ENCODE assay signal across 11 cellular contexts in genomic region chr7:232571-233455, GRCh38. TPM values are rescaled to one million over a fixed set of nuclear protein-coding genes. Genes with fewer than 3 reads are reported as not detected.
A peak's percentile ranks its signal among the peaks of the same experiment; 100 is the strongest.
DNase-seq lines count a peak whose midpoint lies in the region; ATAC-seq and TF ChIP-seq lines count a peak whose summit lies in the region.
"Had no signal": no experiment of that assay in that cellular context is flagged by ENCODE, and none has a peak within 500 bp of the region (broad histone marks: within the 10 kb centered on the region; RNA-seq: fewer than 3 reads in every experiment).

No MANE protein-coding gene starts in this region.

- H3K18ac ChIP-seq in H9 (ENCODE audit: insufficient read length, low read depth, low read length): no peak overlapping the region

- H4K20me1 ChIP-seq in smooth muscle cell (ENCODE audit: low read depth) (no peaks in the 10 kb centered on the region), H9 (ENCODE audit: control insufficient read depth, insufficient read depth, insufficient read length) (no peaks in the 10 kb centered on the region)

- no peak overlapping the region for H3K4me3 Mint-ChIP-seq in activated CD4-positive, alpha-beta T cell treated with anti-CD3 and anti-CD28 coated beads for 36 hours
- no peak overlapping the region; a peak in 1 of 5 replicates for H3K4me3 Mint-ChIP-seq in H9

- H3K4me2 ChIP-seq in smooth muscle cell: peak overlapping the region; percentile 78
- no peak overlapping the region for H3K4me2 ChIP-seq in H9 (ENCODE audit: insufficient read depth, insufficient read length, low read length)

- H3K36me3 ChIP-seq in smooth muscle cell (ENCODE audit: low read depth): no peaks in the 10 kb centered on the region
- H3K36me3 ChIP-seq: ovary had no signal

- H3K36me3 Mint-ChIP-seq in activated CD4-positive, alpha-beta T cell treated with anti-CD3 and anti-CD28 coated beads for 36 hours (ENCODE audit: low read depth): no peaks in the 10 kb centered on the region
- H3K36me3 Mint-ChIP-seq in H9 (ENCODE audit: insufficient read depth in 1 of 3, low read depth in 3 of 3): peaks cover 6 to 25% (median 9%) of the 10 kb centered on the region in 3 experiments

- H2BK20ac ChIP-seq in H9 (ENCODE audit: low read depth, low read length, poor library complexity, severe bottlenecking): no peak overlapping the region

- no peaks in the 10 kb centered on the region for H3K9me3 ChIP-seq in smooth muscle cell (replicated peaks; ENCODE audit: low read depth)
- no peaks in the 10 kb centered on the region for H3K9me3 ChIP-seq in H9 (ENCODE audit: control insufficient read depth, low read depth, low read length)
- H3K9me3 ChIP-seq: ovary had no signal

- H3K4me3 ChIP-seq in foreskin fibroblast (ENCODE audit: low read depth in 1 of 2, low read length in 2 of 2) (no peak overlapping the region), smooth muscle cell (no peak overlapping the region)
- H3K4me3 ChIP-seq: ovary had no signal

- peaks cover 6% of the 10 kb centered on the region for H3F3A ChIP-seq in smooth muscle cell (ENCODE audit: low read depth)

- no peaks in the 10 kb centered on the region for H3K27me3 ChIP-seq in smooth muscle cell (ENCODE audit: low read depth)
- no peaks in the 10 kb centered on the region for H3K27me3 ChIP-seq in H9 (ENCODE audit: insufficient read depth, low read length)
- H3K27me3 ChIP-seq: ovary had no signal

- no peak overlapping the region for H2BK120ac ChIP-seq in H9 (ENCODE audit: low read depth, low read length, poor library complexity, severe bottlenecking)

- peaks cover 6% of the 10 kb centered on the region for H3K4me1 ChIP-seq in smooth muscle cell (ENCODE audit: low read depth)
- no peaks in the 10 kb centered on the region for H3K4me1 ChIP-seq in H9 (ENCODE audit: insufficient read depth, low read length)

- no peak overlapping the region for H2AK5ac ChIP-seq in H9 (ENCODE audit: insufficient read length, low read length)

- no peaks in the 10 kb centered on the region for H3K79me2 ChIP-seq in smooth muscle cell (ENCODE audit: low read depth)
- H3K79me2 ChIP-seq in H9 (ENCODE audit: insufficient read depth, low read length): peaks cover 4% of the 10 kb centered on the region; the same call in 1 of the 2 replicates

- no peak overlapping the region for H4K91ac ChIP-seq in H9 (ENCODE audit: insufficient read length, low read depth, low read length)

- no peak for ATAC-seq in GM18861 (IDR thresholded peaks at IDR 0.05; ENCODE audit: unreplicated experiment)
- no peak for ATAC-seq in activated CD4-positive, alpha-beta T cell treated with anti-CD3 and anti-CD28 coated beads for 36 hours

- TF ChIP-seq CTCF in foreskin fibroblast (IDR thresholded peaks at IDR 0.05; ENCODE audit: low read depth, low read length): no peak
- TF ChIP-seq CTCF in smooth muscle cell (IDR thresholded peaks at IDR 0.05; ENCODE audit: borderline replicate concordance, insufficient read depth, poor library complexity, severe bottlenecking): no peak
- no peak for TF ChIP-seq CTCF in H9 (conservative IDR thresholded peaks at IDR 0.05)

- H3T11ph ChIP-seq in H9 (ENCODE audit: low read length): no peak overlapping the region

- no peak overlapping the region for H3K14ac ChIP-seq in H9 (ENCODE audit: insufficient read depth, low read length)

- no peak overlapping the region for H2BK5ac ChIP-seq in H9 (ENCODE audit: insufficient read length, low read length)

- H3K56ac ChIP-seq in H9 (ENCODE audit: insufficient read length, low read depth, low read length): no peak overlapping the region

- H3K79me1 ChIP-seq in H9 (ENCODE audit: insufficient read depth, low read depth, low read length, poor library complexity, severe bottlenecking): no peaks in the 10 kb centered on the region

- H3K9ac ChIP-seq in smooth muscle cell (ENCODE audit: low read depth) (no peak overlapping the region), H9 (ENCODE audit: extremely low read depth, insufficient read length, low read length) (no peak overlapping the region)

- H2BK12ac ChIP-seq in H9 (ENCODE audit: insufficient read length, low read depth, low read length): no peak overlapping the region

- intact Hi-C loops in activated CD4-positive, alpha-beta T cell treated with anti-CD3 and anti-CD28 coated beads for 36 hours (cut with DNase I, micrococcal nuclease): no loop called here

- no peak overlapping the region for H3K4ac ChIP-seq in H9 (ENCODE audit: low read depth, low read length)

- no peak overlapping the region for H4K8ac ChIP-seq in H9 (replicated peaks; ENCODE audit: insufficient read length, low read depth, low read length)

- H3K4me1 Mint-ChIP-seq in activated CD4-positive, alpha-beta T cell treated with anti-CD3 and anti-CD28 coated beads for 36 hours: no peaks in the 10 kb centered on the region
- peaks cover 0 to 3% of the 10 kb centered on the region in 2 experiments; a peak in 1 of 4 replicates for H3K4me1 Mint-ChIP-seq in H9

- CTCF ChIA-PET in activated CD4-positive, alpha-beta T cell treated with anti-CD3 and anti-CD28 coated beads for 36 hours (lab: Charles Lee): no interaction called here

- no peaks in the 10 kb centered on the region for H3K27me3 Mint-ChIP-seq in activated CD4-positive, alpha-beta T cell treated with anti-CD3 and anti-CD28 coated beads for 36 hours
- H3K27me3 Mint-ChIP-seq in H9 (ENCODE audit: low read depth): no peaks in the 10 kb centered on the region

- H3K27ac Mint-ChIP-seq in activated CD4-positive, alpha-beta T cell treated with anti-CD3 and anti-CD28 coated beads for 36 hours: no peak overlapping the region
- peak overlapping the region in 1 of 3 experiments; percentile 67; a peak in 1 of 7 replicates for H3K27ac Mint-ChIP-seq in H9

- no peaks in the 10 kb centered on the region for H3K23me2 ChIP-seq in H9 (ENCODE audit: insufficient read length, low read depth, low read length, poor library complexity, severe bottlenecking)

- DNase-seq in EH (ENCODE audit: low read depth): peak; percentile 86
- DNase-seq in astrocyte of the hippocampus (ENCODE audit: low read depth, low spot score): peak; percentile 88
- DNase-seq in foreskin fibroblast: peak; percentile 81 to 93
- no peak for DNase-seq in smooth muscle cell (lab: John Stamatoyannopoulos, UW; ENCODE audit: unreplicated experiment)
- no peak for DNase-seq in NCI-H1105 treated with DMSO at 0.1 percent for 48 hours (lab: John Stamatoyannopoulos, UW)
- DNase-seq in activated CD4-positive, alpha-beta T cell treated with anti-CD3 and anti-CD28 coated beads for 36 hours: no peak
- no peak for DNase-seq in H9
- DNase-seq: NCI-H510A had no signal

- H2AFZ ChIP-seq in smooth muscle cell (ENCODE audit: low read depth): no peak overlapping the region
- H2AFZ ChIP-seq in H9 (ENCODE audit: low read length): no peak overlapping the region

- H4K5ac ChIP-seq in H9 (ENCODE audit: insufficient read length, low read depth, low read length): no peak overlapping the region

- WGBS in smooth muscle cell (ENCODE audit: low lambda C conversion rate): 70% methylated on average over 42 of the region's 42 CpGs
- WGBS in H9 (ENCODE audit: extremely low coverage, insufficient read length, low lambda C conversion rate): no CpG with 5 or more reads among the region's 42 CpGs

- no peak overlapping the region for H3K27ac ChIP-seq in smooth muscle cell (ENCODE audit: low read depth)
- no peak overlapping the region for H3K27ac ChIP-seq in H9 (ENCODE audit: insufficient read length, low read depth, low read length)

- H3K23ac ChIP-seq in H9 (ENCODE audit: insufficient read length, low read depth, low read length): no peak overlapping the region

- POLR2A ChIA-PET in activated CD4-positive, alpha-beta T cell treated with anti-CD3 and anti-CD28 coated beads for 36 hours (lab: Charles Lee): no interaction called here

- no peaks in the 10 kb centered on the region for H3K9me3 Mint-ChIP-seq in activated CD4-positive, alpha-beta T cell treated with anti-CD3 and anti-CD28 coated beads for 36 hours (ENCODE audit: low read depth)
- peaks cover 0 to 3% of the 10 kb centered on the region in 2 experiments; a peak in 1 of 5 replicates for H3K9me3 Mint-ChIP-seq in H9

- no peak overlapping the region for H2BK15ac ChIP-seq in H9 (ENCODE audit: low read depth, low read length)

RNA-seq across cellular contexts. Expression of gene FAM20C, which starts 40.4 kb away (rescaled TPM):
- total RNA-seq in smooth muscle cell: 4.5 and 5.6 TPM in 2 replicates
- 6.2 and 7.0 TPM in 2 replicates for polyA plus RNA-seq in smooth muscle cell
- under 1 TPM; 0.21 to 0.59 TPM for total RNA-seq in activated CD4-positive, alpha-beta T cell treated with anti-CD3 and anti-CD28 coated beads for 36 hours
- total RNA-seq in H9 (2021): 57.2 and 62.6 TPM in 2 replicates

RNA-seq across cellular contexts. Expression of gene FOXL3, which starts 57.2 kb away (rescaled TPM):
- total RNA-seq in smooth muscle cell (not detected in 2 replicates), H9 (2021) (not detected in 2 replicates)
- not detected in 2 replicates for polyA plus RNA-seq in smooth muscle cell
- not detected for total RNA-seq in activated CD4-positive, alpha-beta T cell treated with anti-CD3 and anti-CD28 coated beads for 36 hours
- total RNA-seq: bronchial epithelial cell, ovary had no signal
- polyA plus RNA-seq: ovary had no signal

Comparison
In these comparisons a context has a peak if more than half of its experiments do, and no peak if none do; other contexts are left out.
1. DNase-seq: peak in EH (single experiment), astrocyte of the hippocampus (single experiment) and foreskin fibroblast (2 of 2); none in smooth muscle cell (single experiment), NCI-H1105 treated with DMSO at 0.1 percent for 48 hours (single experiment), activated CD4-positive, alpha-beta T cell treated with anti-CD3 and anti-CD28 coated beads for 36 hours (single experiment) and H9 (single experiment).